Comparison of ENCODE assay signal across 8 cellular contexts in the genomic region with DNA sequence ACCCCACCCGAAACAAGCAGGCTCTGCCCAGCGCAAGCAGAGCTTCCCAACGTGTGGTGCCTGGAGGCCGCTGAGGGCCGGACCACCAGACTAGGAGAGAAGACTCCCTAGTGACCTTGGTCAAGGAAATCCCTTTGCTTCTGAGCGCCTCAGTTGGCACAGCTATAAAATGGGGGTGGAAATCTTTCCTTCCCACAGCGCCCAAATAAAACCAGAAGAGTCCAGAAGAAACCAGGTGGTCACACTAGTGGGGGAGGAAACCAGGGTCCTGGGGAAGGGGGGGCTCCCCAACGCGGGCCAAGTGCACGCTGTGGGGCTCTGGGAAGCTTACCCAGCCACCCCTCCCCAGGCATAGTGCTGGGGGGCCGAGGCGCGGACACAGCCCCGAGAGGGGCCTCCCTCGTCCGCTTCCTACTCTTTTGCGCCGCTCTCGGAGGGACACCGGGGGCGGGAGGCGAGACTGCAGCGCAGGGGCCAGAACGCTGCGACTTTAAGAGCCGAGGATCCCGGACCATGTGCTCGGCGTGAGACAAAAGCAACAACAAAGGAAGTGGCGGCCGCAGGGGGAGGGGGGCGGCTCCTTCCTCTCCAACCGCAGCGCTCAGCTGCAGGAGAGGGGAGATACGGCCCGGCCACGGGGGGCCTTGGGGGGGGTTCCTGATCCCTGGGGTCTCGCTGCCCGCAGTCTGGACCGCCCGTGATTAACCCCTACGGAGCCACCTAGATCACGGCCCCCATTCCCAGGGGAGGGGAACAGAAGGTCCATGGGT. TPM values are rescaled to one million over a fixed set of nuclear protein-coding genes. Genes with fewer than 3 reads are reported as not detected.
A peak's percentile ranks its signal among the peaks of the same experiment; 100 is the strongest.
DNase-seq lines count a peak whose midpoint lies in the region; ATAC-seq and TF ChIP-seq lines count a peak whose summit lies in the region.

No MANE protein-coding gene starts in this region.

- H3K27ac Mint-ChIP-seq in nephron progenitor cell, result peak overlapping the region; percentile 98
- H3K27ac Mint-ChIP-seq in stimulated activated naive CD8-positive, alpha-beta T cell treated with anti-CD3 and anti-CD28 coated beads, Interleukin-15, amount 100 ng/mL, for 72 hours, result peak overlapping the region; percentile 97

- peak; percentile 1 for DNase-seq in DMS153 (lab: John Stamatoyannopoulos, UW)
- DNase-seq in DMS153 treated with DMSO at 0.1 percent for 48 hours (lab: John Stamatoyannopoulos, UW; ENCODE audit: unreplicated experiment), result no peak
- peak; percentile 80 to 88 for DNase-seq in HL-60 (ENCODE audit: low read depth in 1 of 2, low spot score in 1 of 2)
- peak; percentile 88 for DNase-seq in RPMI8226
- DNase-seq in activated gamma-delta T cell (lab: John Stamatoyannopoulos, UW), result peak; percentile 80
- peak; percentile 76 for DNase-seq in fibroblast of villous mesenchyme (ENCODE audit: low read depth)
- DNase-seq in nephron progenitor cell, result peak; percentile 72
- DNase-seq in stimulated activated naive CD8-positive, alpha-beta T cell treated with anti-CD3 and anti-CD28 coated beads, Interleukin-15, amount 100 ng/mL, for 72 hours, result peak; percentile 74 to 80

- peaks cover 2% of the 10 kb centered on the region for H3K27me3 Mint-ChIP-seq in nephron progenitor cell (ENCODE audit: low read depth, poor library complexity)
- no peaks in the 10 kb centered on the region for H3K27me3 Mint-ChIP-seq in stimulated activated naive CD8-positive, alpha-beta T cell treated with anti-CD3 and anti-CD28 coated beads, Interleukin-15, amount 100 ng/mL, for 72 hours

- H3K36me3 Mint-ChIP-seq in nephron progenitor cell (ENCODE audit: low read depth), result no peaks in the 10 kb centered on the region

- peak overlapping the region; percentile 99 for H3K27ac ChIP-seq in HL-60 (replicated peaks)

- peak overlapping the region; percentile 72 for H3K4me3 ChIP-seq in HL-60 (replicated peaks; ENCODE audit: insufficient read depth, low read length)
- H3K4me3 ChIP-seq in fibroblast of villous mesenchyme (ENCODE audit: low read depth, low read length), result peak overlapping the region; percentile 99

- H3K4me3 Mint-ChIP-seq in nephron progenitor cell, result peak overlapping the region; percentile 99
- H3K4me3 Mint-ChIP-seq in stimulated activated naive CD8-positive, alpha-beta T cell treated with anti-CD3 and anti-CD28 coated beads, Interleukin-15, amount 100 ng/mL, for 72 hours, result peak overlapping the region; percentile 91 to 95

- TF ChIP-seq CTCF in HL-60 (IDR thresholded peaks at IDR 0.05; ENCODE audit: insufficient read depth, low read length) (no peak), fibroblast of villous mesenchyme (IDR thresholded peaks at IDR 0.05; ENCODE audit: insufficient read depth, low read depth, low read length) (no peak), nephron progenitor cell (IDR thresholded peaks at IDR 0.05) (no peak)

- peaks cover 64% of the 10 kb centered on the region for H3K4me1 Mint-ChIP-seq in nephron progenitor cell
- peaks cover 75% of the 10 kb centered on the region for H3K4me1 Mint-ChIP-seq in stimulated activated naive CD8-positive, alpha-beta T cell treated with anti-CD3 and anti-CD28 coated beads, Interleukin-15, amount 100 ng/mL, for 72 hours

- H3K9me3 Mint-ChIP-seq in nephron progenitor cell, result no peaks in the 10 kb centered on the region
- H3K9me3 Mint-ChIP-seq in stimulated activated naive CD8-positive, alpha-beta T cell treated with anti-CD3 and anti-CD28 coated beads, Interleukin-15, amount 100 ng/mL, for 72 hours, result no peaks in the 10 kb centered on the region

- peak; percentile 24 for ATAC-seq in stimulated activated naive CD8-positive, alpha-beta T cell treated with anti-CD3 and anti-CD28 coated beads, Interleukin-15, amount 100 ng/mL, for 72 hours

- H3K27me3 ChIP-seq in HL-60 (ENCODE audit: insufficient read depth, poor library complexity, severe bottlenecking), result no peaks in the 10 kb centered on the region

RNA-seq across cellular contexts. Expression of gene RNF44, which starts 0.9 kb away (rescaled TPM):
- total RNA-seq in fibroblast of villous mesenchyme, result 2.6 and 4.3 TPM in 2 replicates

RNA-seq across cellular contexts. Expression of gene CDHR2, which starts 12.8 kb away (rescaled TPM):
- total RNA-seq in fibroblast of villous mesenchyme, result not detected in 2 replicates
